In genomic region chr9:105244996-105245719, GRCh38 we compare ENCODE assay signal across 1 cellular context.
A peak's percentile ranks its signal among the peaks of the same experiment; 100 is the strongest.
TF ChIP-seq lines count a peak whose summit lies in the region.

No MANE protein-coding gene starts in this region.

TF ChIP-seq in HepG2, 621 proteins besides CTCF, POLR2A, EP300 and RAD21 (continued from another document):
- TF ChIP-seq ZNF605 (CRISPR knock-in tag; IDR thresholded peaks at IDR 0.05) (peak; percentile 48; the same call in 1 of the 2 replicates), ELF1 (CRISPR knock-in tag; IDR thresholded peaks at IDR 0.05) (peak; percentile 30; the same call in 1 of the 2 replicates), ZNF589 (CRISPR knock-in tag; conservative IDR thresholded peaks at IDR 0.05) (0 out of 2 replicates have a peak, but pooled peaks have one; percentile 25), POLR2G (IDR thresholded peaks at IDR 0.05; ENCODE audit: low read depth, low read length) (peak; percentile 45; the same call in 1 of the 2 replicates), ZFP36 (IDR thresholded peaks at IDR 0.05; ENCODE audit: borderline replicate concordance, low read depth, low read length, partially characterized antibody) (peak; percentile 2)
- TF ChIP-seq, protein P1, sequence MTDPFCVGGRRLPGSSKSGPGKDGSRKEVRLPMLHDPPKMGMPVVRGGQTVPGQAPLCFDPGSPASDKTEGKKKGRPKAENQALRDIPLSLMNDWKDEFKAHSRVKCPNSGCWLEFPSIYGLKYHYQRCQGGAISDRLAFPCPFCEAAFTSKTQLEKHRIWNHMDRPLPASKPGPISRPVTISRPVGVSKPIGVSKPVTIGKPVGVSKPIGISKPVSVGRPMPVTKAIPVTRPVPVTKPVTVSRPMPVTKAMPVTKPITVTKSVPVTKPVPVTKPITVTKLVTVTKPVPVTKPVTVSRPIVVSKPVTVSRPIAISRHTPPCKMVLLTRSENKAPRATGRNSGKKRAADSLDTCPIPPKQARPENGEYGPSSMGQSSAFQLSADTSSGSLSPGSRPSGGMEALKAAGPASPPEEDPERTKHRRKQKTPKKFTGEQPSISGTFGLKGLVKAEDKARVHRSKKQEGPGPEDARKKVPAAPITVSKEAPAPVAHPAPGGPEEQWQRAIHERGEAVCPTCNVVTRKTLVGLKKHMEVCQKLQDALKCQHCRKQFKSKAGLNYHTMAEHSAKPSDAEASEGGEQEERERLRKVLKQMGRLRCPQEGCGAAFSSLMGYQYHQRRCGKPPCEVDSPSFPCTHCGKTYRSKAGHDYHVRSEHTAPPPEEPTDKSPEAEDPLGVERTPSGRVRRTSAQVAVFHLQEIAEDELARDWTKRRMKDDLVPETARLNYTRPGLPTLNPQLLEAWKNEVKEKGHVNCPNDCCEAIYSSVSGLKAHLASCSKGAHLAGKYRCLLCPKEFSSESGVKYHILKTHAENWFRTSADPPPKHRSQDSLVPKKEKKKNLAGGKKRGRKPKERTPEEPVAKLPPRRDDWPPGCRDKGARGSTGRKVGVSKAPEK (CRISPR knock-in tag; IDR thresholded peaks at IDR 0.05; ENCODE audit: borderline replicate concordance): peak; percentile 46; the same call in 1 of the 2 replicates
- TF ChIP-seq, protein P2, sequence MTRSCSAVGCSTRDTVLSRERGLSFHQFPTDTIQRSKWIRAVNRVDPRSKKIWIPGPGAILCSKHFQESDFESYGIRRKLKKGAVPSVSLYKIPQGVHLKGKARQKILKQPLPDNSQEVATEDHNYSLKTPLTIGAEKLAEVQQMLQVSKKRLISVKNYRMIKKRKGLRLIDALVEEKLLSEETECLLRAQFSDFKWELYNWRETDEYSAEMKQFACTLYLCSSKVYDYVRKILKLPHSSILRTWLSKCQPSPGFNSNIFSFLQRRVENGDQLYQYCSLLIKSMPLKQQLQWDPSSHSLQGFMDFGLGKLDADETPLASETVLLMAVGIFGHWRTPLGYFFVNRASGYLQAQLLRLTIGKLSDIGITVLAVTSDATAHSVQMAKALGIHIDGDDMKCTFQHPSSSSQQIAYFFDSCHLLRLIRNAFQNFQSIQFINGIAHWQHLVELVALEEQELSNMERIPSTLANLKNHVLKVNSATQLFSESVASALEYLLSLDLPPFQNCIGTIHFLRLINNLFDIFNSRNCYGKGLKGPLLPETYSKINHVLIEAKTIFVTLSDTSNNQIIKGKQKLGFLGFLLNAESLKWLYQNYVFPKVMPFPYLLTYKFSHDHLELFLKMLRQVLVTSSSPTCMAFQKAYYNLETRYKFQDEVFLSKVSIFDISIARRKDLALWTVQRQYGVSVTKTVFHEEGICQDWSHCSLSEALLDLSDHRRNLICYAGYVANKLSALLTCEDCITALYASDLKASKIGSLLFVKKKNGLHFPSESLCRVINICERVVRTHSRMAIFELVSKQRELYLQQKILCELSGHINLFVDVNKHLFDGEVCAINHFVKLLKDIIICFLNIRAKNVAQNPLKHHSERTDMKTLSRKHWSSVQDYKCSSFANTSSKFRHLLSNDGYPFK (CRISPR knock-in tag; IDR thresholded peaks at IDR 0.05; ENCODE audit: borderline replicate concordance): peak; percentile 92; the same call in 1 of the 2 replicates
